8 cellular contexts compared by ENCODE assay signal in genomic region chr16:29899516-29900101, GRCh38. TPM values are rescaled to one million over a fixed set of nuclear protein-coding genes. Genes with fewer than 3 reads are reported as not detected.
DNase-seq lines count a peak whose midpoint lies in the region; ATAC-seq and TF ChIP-seq lines count a peak whose summit lies in the region.

Gene SEZ6L2 (minus strand): TSS chr16:29899550. CDS start chr16:29899019, 531 bp downstream.

- H2AK9ac ChIP-seq in IMR-90 (replicated peaks; ENCODE audit: low read depth, low read length, poor library complexity): peak within 1 kb of the TSS; percentile 96

- no peak within 1 kb of the TSS for H2BK15ac ChIP-seq in IMR-90 (ENCODE audit: low read depth, low read length)

- CTCF ChIA-PET in IMR-90 (lab: Yijun Ruan, JAX): interaction anchor here (0.7 to 0.9 kb wide), 2 partner anchors 18 to 106 kb away, joined by 3 read pairs; no protein-coding TSS in a partner anchor

- H2AFZ ChIP-seq in IMR-90 (replicated peaks; ENCODE audit: low read length, poor library complexity): peak within 1 kb of the TSS; percentile 97

- no peak for TF ChIP-seq POLR2A in IMR-90 (IDR thresholded peaks at IDR 0.05; ENCODE audit: low read depth, low read length)

- H3K4ac ChIP-seq in IMR-90 (ENCODE audit: low read depth, low read length): peak within 1 kb of the TSS; percentile 83

- H3K36me3 ChIP-seq in IMR-90 (ENCODE audit: control insufficient read depth, insufficient read depth, low read length): 0 out of 2 replicates have a peak, but pooled peaks cover 5% of the 10 kb centered on the region

- peaks cover 7% of the 10 kb centered on the region for H4K20me1 ChIP-seq in IMR-90 (ENCODE audit: insufficient read depth, low read length)

- H4K5ac ChIP-seq in IMR-90 (ENCODE audit: low read depth, low read length): no peak within 1 kb of the TSS

- intact Hi-C loops in IMR-90 (cut with micrococcal nuclease): loop anchor here (1.0 kb wide), 2 partner anchors 45 to 74 kb away; partner anchors contain the start of gene TAOK2

- peaks cover 10 to 27% of the 10 kb centered on the region in 2 experiments; a peak in 3 of 4 replicates for H3K79me1 ChIP-seq in IMR-90 (ENCODE audit: low read depth in 1 of 2, low read length in 2 of 2)

- H3K4me1 ChIP-seq in IMR-90 (ENCODE audit: control insufficient read depth, insufficient read depth, low read length): peaks cover 10% of the 10 kb centered on the region

- peaks cover 5% of the 10 kb centered on the region; the same call in 1 of the 2 replicates for H3K27me3 ChIP-seq in IMR-90 (ENCODE audit: control insufficient read depth, insufficient read depth, low read length)

- H3K18ac ChIP-seq in IMR-90 (ENCODE audit: low read depth, low read length): no peak within 1 kb of the TSS

- no peaks in the 10 kb centered on the region for H3K9me3 ChIP-seq in IMR-90 (ENCODE audit: control insufficient read depth, insufficient read depth, low read length)

- H3K9me1 ChIP-seq in IMR-90 (ENCODE audit: insufficient read depth, low read length): peaks cover 7% of the 10 kb centered on the region

- DNase-seq in DMS153 treated with DMSO at 0.1 percent for 48 hours (lab: John Stamatoyannopoulos, UW; ENCODE audit: unreplicated experiment): peak; percentile 97
- peak; percentile 86 for DNase-seq in IMR-90
- peak; percentile 87 for DNase-seq in OCI-M1 (lab: John Stamatoyannopoulos, UW)
- DNase-seq in astrocyte of the cerebellum (ENCODE audit: low read depth): peak; percentile 35
- DNase-seq in iPS DF 19.7 (ENCODE audit: low read depth, low spot score): peak; percentile 84
- peak; percentile 89 for DNase-seq in putamen (ENCODE audit: low spot score)

- H3K56ac ChIP-seq in IMR-90 (ENCODE audit: extremely low read depth, insufficient read depth, low read length): peak within 1 kb of the TSS; percentile 51; the same call in 1 of the 2 replicates

- POLR2A ChIA-PET in IMR-90 (lab: Charles Lee; ENCODE audit: unreplicated experiment): interaction anchor here (0.6 to 1.4 kb wide), 4 partner anchors 16 to 83 kb away, joined by 3 to 8 read pairs (median 5); partner anchors contain the start of genes KCTD13 and PAGR1

- no peak within 1 kb of the TSS for H2AK5ac ChIP-seq in IMR-90 (ENCODE audit: low read depth, low read length)

- BruUV-seq in IMR-90 (replicated peaks; lab: Mats Ljungman, UMichigan): no TSS peak

- H3K23ac ChIP-seq in IMR-90 (ENCODE audit: low read depth, low read length): no peak within 1 kb of the TSS

- peak within 1 kb of the TSS; percentile 87 for H2BK5ac ChIP-seq in IMR-90 (ENCODE audit: low read depth, low read length, poor library complexity, severe bottlenecking)

- peak within 1 kb of the TSS; percentile 82 for H3K4me2 ChIP-seq in IMR-90 (ENCODE audit: low read depth, low read length)

- H3K4me3 ChIP-seq in IMR-90 (ENCODE audit: insufficient read depth, low read depth, low read length): peak within 1 kb of the TSS; percentile 87
- peak within 1 kb of the TSS; percentile 55 for H3K4me3 ChIP-seq in astrocyte of the cerebellum (ENCODE audit: low read depth, low read length)

- peak; percentile 29 for TF ChIP-seq RAD21 in IMR-90 (IDR thresholded peaks at IDR 0.05; ENCODE audit: low read length)

- H2BK20ac ChIP-seq in IMR-90 (ENCODE audit: low read depth, low read length): no peak within 1 kb of the TSS

- peak within 1 kb of the TSS in 1 of 2 experiments; percentile 37; a peak in 1 of 4 replicates for H4K8ac ChIP-seq in IMR-90 (ENCODE audit: low read depth in 2 of 2, low read length in 2 of 2)

- H3K9ac ChIP-seq in IMR-90 (ENCODE audit: low read depth, low read length): peak within 1 kb of the TSS; percentile 84

- WGBS in IMR-90 (ENCODE audit: extremely low coverage in 2 of 2, insufficient read length in 1 of 2), 2 experiments: 0% methylated on average over 5 of the region's 29 CpGs; no CpG with 5 or more reads in 1 of the 2 experiments

- ATAC-seq in IMR-90 (ENCODE audit: low read depth) (peak; percentile 72), GM19023 (IDR thresholded peaks at IDR 0.05; ENCODE audit: unreplicated experiment) (no peak), HG02884 (IDR thresholded peaks at IDR 0.05; ENCODE audit: unreplicated experiment) (no peak)

- peak; percentile 39 for TF ChIP-seq CTCF in IMR-90 (conservative IDR thresholded peaks at IDR 0.05; ENCODE audit: low read depth, low read length)
- TF ChIP-seq CTCF in astrocyte of the cerebellum (IDR thresholded peaks at IDR 0.05; ENCODE audit: low read depth, low read length, missing control alignments): peak; percentile 16

- H3K14ac ChIP-seq in IMR-90 (replicated peaks; ENCODE audit: low read depth, low read length): peak within 1 kb of the TSS; percentile 93; the same call in 1 of the 2 replicates

- dilution Hi-C loops in IMR-90 (cut with HindIII; ENCODE audit: low sequenced_read_pairs, unreplicated experiment): no loop called here

- H4K91ac ChIP-seq in IMR-90 (ENCODE audit: insufficient read depth, low read depth, low read length): peak within 1 kb of the TSS; percentile 69

- peak within 1 kb of the TSS; percentile 88 for H3K27ac ChIP-seq in IMR-90 (ENCODE audit: insufficient read depth, low read length)

- in situ Hi-C loops in IMR-90 (cut with MboI; ENCODE audit: low sequenced_read_pairs): no loop called here
- in situ Hi-C loops in astrocyte of the cerebellum (cut with HindIII; ENCODE audit: low sequenced_read_pairs): no loop called here

- no peak within 1 kb of the TSS for H2BK120ac ChIP-seq in IMR-90 (ENCODE audit: low read depth, low read length)

TF ChIP-seq in IMR-90, 13 proteins besides CTCF, POLR2A, EP300 and RAD21:
- TF ChIP-seq CHD1 (IDR thresholded peaks at IDR 0.05; ENCODE audit: low read depth, low read length) (no peak), RFX5 (IDR thresholded peaks at IDR 0.05; ENCODE audit: low read depth, low read length) (no peak), SMC3 (IDR thresholded peaks at IDR 0.05; ENCODE audit: low read depth, low read length) (0 out of 2 replicates have a peak, but pooled peaks have one; percentile 12), MAZ (IDR thresholded peaks at IDR 0.05; ENCODE audit: borderline replicate concordance, low read depth, low read length) (peak; percentile 68; the same call in 1 of the 2 replicates), MXI1 (IDR thresholded peaks at IDR 0.05; ENCODE audit: borderline replicate concordance, low read depth, low read length) (peak; percentile 59; the same call in 1 of the 2 replicates), NFE2L2 (IDR thresholded peaks at IDR 0.05; ENCODE audit: low read depth, low read length) (no peak), CEBPB (IDR thresholded peaks at IDR 0.05; ENCODE audit: low read depth, low read length) (no peak)
TF ChIP-seq in IMR-90: peak in this region for 3.

RNA-seq across cellular contexts. Expression of gene SEZ6L2, which starts in this region (rescaled TPM):
- total RNA-seq in IMR-90 (2012; rRNA removed): 0.72 and 0.83 TPM in 2 replicates
- polyA plus RNA-seq in IMR-90 (2012; rRNA removed): 10.0 and 10.5 TPM in 2 replicates
- polyA plus RNA-seq in IMR-90 (2012; cell fraction: cytosol; rRNA removed): 8.2 and 18.4 TPM in 2 replicates
- polyA plus RNA-seq in IMR-90 (2012; cell fraction: nucleus; rRNA removed; ENCODE audit: low replicate concordance): 5.8 and 12.6 TPM in 2 replicates

Comparison
In these comparisons a context has a peak if more than half of its experiments do, and no peak if none do; other contexts are left out.
1. DNase-seq: peak in every context shown above with its lines; median percentile 97 in DMS153 treated with DMSO at 0.1 percent for 48 hours; 89 in putamen; 87 in OCI-M1; 86 in IMR-90; 84 in iPS DF 19.7; 35 in astrocyte of the cerebellum.